ENCODE assay signal across 8 cellular contexts in the genomic region with DNA sequence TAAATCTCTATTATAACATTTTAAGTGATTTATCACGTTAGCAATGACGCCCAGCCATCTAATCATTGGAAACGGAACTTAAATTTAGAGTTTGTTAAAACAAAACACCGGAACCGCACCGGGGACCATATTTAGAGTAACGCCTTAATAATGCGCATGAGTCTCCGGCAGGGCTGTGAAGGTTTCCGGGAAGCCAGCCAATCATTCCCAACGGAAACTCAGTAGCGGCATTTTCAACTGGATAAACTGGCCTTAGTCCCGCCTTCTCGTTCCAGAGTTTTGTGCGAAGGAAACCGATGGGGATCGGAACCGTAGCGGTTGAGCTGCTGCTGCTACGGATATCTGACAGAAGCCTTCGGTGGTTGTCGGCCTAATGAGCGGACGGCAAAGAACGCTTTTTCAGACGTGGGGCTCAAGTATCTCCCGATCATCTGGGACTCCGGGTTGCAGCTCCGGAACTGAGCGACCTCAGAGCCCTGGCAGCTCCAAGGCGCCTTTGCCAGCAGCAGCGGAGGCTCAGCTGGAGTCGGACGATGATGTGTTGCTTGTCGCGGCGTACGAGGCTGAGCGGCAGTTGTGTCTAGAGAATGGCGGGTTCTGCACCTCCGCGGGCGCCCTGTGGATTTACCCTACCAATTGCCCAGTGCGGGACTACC. TPM values are rescaled to one million over a fixed set of nuclear protein-coding genes. Genes with fewer than 3 reads are reported as not detected.
A peak's percentile ranks its signal among the peaks of the same experiment; 100 is the strongest.
DNase-seq lines count a peak whose midpoint lies in the region; ATAC-seq, FAIRE-seq and TF ChIP-seq lines count a peak whose summit lies in the region.

A gene with protein sequence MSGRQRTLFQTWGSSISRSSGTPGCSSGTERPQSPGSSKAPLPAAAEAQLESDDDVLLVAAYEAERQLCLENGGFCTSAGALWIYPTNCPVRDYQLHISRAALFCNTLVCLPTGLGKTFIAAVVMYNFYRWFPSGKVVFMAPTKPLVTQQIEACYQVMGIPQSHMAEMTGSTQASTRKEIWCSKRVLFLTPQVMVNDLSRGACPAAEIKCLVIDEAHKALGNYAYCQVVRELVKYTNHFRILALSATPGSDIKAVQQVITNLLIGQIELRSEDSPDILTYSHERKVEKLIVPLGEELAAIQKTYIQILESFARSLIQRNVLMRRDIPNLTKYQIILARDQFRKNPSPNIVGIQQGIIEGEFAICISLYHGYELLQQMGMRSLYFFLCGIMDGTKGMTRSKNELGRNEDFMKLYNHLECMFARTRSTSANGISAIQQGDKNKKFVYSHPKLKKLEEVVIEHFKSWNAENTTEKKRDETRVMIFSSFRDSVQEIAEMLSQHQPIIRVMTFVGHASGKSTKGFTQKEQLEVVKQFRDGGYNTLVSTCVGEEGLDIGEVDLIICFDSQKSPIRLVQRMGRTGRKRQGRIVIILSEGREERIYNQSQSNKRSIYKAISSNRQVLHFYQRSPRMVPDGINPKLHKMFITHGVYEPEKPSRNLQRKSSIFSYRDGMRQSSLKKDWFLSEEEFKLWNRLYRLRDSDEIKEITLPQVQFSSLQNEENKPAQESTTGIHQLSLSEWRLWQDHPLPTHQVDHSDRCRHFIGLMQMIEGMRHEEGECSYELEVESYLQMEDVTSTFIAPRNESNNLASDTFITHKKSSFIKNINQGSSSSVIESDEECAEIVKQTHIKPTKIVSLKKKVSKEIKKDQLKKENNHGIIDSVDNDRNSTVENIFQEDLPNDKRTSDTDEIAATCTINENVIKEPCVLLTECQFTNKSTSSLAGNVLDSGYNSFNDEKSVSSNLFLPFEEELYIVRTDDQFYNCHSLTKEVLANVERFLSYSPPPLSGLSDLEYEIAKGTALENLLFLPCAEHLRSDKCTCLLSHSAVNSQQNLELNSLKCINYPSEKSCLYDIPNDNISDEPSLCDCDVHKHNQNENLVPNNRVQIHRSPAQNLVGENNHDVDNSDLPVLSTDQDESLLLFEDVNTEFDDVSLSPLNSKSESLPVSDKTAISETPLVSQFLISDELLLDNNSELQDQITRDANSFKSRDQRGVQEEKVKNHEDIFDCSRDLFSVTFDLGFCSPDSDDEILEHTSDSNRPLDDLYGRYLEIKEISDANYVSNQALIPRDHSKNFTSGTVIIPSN (N-terminal part only) (plus strand): TSS at position 272 of the 656 bp plus-strand sequence. CDS start 102 bp downstream, at position 374.

- no peak for TF ChIP-seq POLR2A in esophagus muscularis mucosa (IDR thresholded peaks at IDR 0.05; ENCODE audit: low read depth)

- FAIRE-seq in RCC 7860 (lab: Jason Lieb, UNC): peak; percentile 86

- ATAC-seq in GM21723 (IDR thresholded peaks at IDR 0.05; ENCODE audit: unreplicated experiment): peak; percentile 46
- ATAC-seq in activated T-cell treated with anti-CD3 and anti-CD28 coated beads, Interleukin-2, amount 50 U/mL, for 72 hours (replicated peaks in 1 of 2): peak; percentile 51 to 56

- H3K4me3 Mint-ChIP-seq in activated T-cell treated with anti-CD3 and anti-CD28 coated beads, Interleukin-2, amount 50 U/mL, for 72 hours: peak within 1 kb of the TSS; percentile 93 to 100

- DNase-seq in DMS153 treated with DMSO at 0.1 percent for 48 hours (lab: John Stamatoyannopoulos, UW; ENCODE audit: unreplicated experiment) (peak; percentile 87), RCC 7860 (ENCODE audit: low spot score) (peak; percentile 85), esophagus muscularis mucosa (ENCODE audit: extremely low spot score) (peak; percentile 97), myocyte (ENCODE audit: low read depth) (peak; percentile 98)
- DNase-seq in activated T-cell treated with anti-CD3 and anti-CD28 coated beads, Interleukin-2, amount 50 U/mL, for 72 hours: peak; percentile 86 to 88
- peak; percentile 56 to 79 for DNase-seq in stimulated activated CD8-positive, alpha-beta memory T cell treated with anti-CD3 and anti-CD28 coated beads, Interleukin-7, amount 100 ng/mL, for 48 hours (ENCODE audit: extremely low read depth in 1 of 2, low read depth in 1 of 2)

- H3K27ac Mint-ChIP-seq in activated T-cell treated with anti-CD3 and anti-CD28 coated beads, Interleukin-2, amount 50 U/mL, for 72 hours: peak within 1 kb of the TSS; percentile 100

- no peaks in the 10 kb centered on the region for H3K27me3 Mint-ChIP-seq in activated T-cell treated with anti-CD3 and anti-CD28 coated beads, Interleukin-2, amount 50 U/mL, for 72 hours (ENCODE audit: low read depth)

- intact Hi-C loops in esophagus muscularis mucosa (cut with DNase I): loop anchor here (2.0 to 5.0 kb wide), 2 partner anchors 173 to 238 kb away; a partner anchor contains a TSS

- WGBS in esophagus muscularis mucosa: under 1% methylated on average over 14 of the region's 44 CpGs

- TF ChIP-seq EP300 in esophagus muscularis mucosa (IDR thresholded peaks at IDR 0.05): no peak

- H3K4me3 ChIP-seq in esophagus muscularis mucosa: peak within 1 kb of the TSS; percentile 70 to 86 (median 74)

- peaks cover 53% of the 10 kb centered on the region for H3K4me1 Mint-ChIP-seq in activated T-cell treated with anti-CD3 and anti-CD28 coated beads, Interleukin-2, amount 50 U/mL, for 72 hours (ENCODE audit: low read depth)

- peaks cover 12 to 42% (median 39%) of the 10 kb centered on the region in 4 donors for H3K4me1 ChIP-seq in esophagus muscularis mucosa

- H3K27me3 ChIP-seq in esophagus muscularis mucosa: no peaks in the 10 kb centered on the region

- H3K27ac ChIP-seq in KOPT-K1 (ENCODE audit: low read depth, low read length, poor library complexity, severe bottlenecking) (peak within 1 kb of the TSS; percentile 84), esophagus muscularis mucosa (replicated peaks in 1 of 4) (peak within 1 kb of the TSS; percentile 83 to 90 (median 86))

- H3K9me3 ChIP-seq in KOPT-K1 (ENCODE audit: insufficient read depth, low read length, poor library complexity, severe bottlenecking) (no peaks in the 10 kb centered on the region), esophagus muscularis mucosa (no peaks in the 10 kb centered on the region)

- H3K9me3 Mint-ChIP-seq in activated T-cell treated with anti-CD3 and anti-CD28 coated beads, Interleukin-2, amount 50 U/mL, for 72 hours: no peaks in the 10 kb centered on the region

- no peaks in the 10 kb centered on the region; the same call in none of the 2 replicates for H3K36me3 ChIP-seq in KOPT-K1 (ENCODE audit: insufficient read depth, low read length)
- H3K36me3 ChIP-seq in esophagus muscularis mucosa: no peaks in the 10 kb centered on the region

- TF ChIP-seq CTCF in esophagus muscularis mucosa (IDR thresholded peaks at IDR 0.05): no peak

- peaks cover 1 to 6% of the 10 kb centered on the region in 2 donors for H3K36me3 Mint-ChIP-seq in activated T-cell treated with anti-CD3 and anti-CD28 coated beads, Interleukin-2, amount 50 U/mL, for 72 hours (ENCODE audit: insufficient read depth in 2 of 2)

RNA-seq across cellular contexts. Expression of the gene that starts here (rescaled TPM):
- total RNA-seq in activated T-cell treated with anti-CD3 and anti-CD28 coated beads, Interleukin-2, amount 50 U/mL, for 72 hours: 10 to 100 TPM; 12.4 to 13.5 TPM
- total RNA-seq in esophagus muscularis mucosa (1 to 10 TPM; 2.6 to 7.1 (median 3.2) TPM), myocyte (3.9 and 6.8 TPM in 2 replicates)
- 0.63 TPM for polyA plus RNA-seq in myocyte (2012)

Comparison
In these comparisons a context has a peak if more than half of its experiments do, and no peak if none do; other contexts are left out.
1. Peak in every context shown above with its lines: DNase-seq, ATAC-seq, H3K4me3 ChIP-seq and H3K27ac ChIP-seq.